Comparison of ENCODE assay signal across 22 cellular contexts in the genomic region with DNA sequence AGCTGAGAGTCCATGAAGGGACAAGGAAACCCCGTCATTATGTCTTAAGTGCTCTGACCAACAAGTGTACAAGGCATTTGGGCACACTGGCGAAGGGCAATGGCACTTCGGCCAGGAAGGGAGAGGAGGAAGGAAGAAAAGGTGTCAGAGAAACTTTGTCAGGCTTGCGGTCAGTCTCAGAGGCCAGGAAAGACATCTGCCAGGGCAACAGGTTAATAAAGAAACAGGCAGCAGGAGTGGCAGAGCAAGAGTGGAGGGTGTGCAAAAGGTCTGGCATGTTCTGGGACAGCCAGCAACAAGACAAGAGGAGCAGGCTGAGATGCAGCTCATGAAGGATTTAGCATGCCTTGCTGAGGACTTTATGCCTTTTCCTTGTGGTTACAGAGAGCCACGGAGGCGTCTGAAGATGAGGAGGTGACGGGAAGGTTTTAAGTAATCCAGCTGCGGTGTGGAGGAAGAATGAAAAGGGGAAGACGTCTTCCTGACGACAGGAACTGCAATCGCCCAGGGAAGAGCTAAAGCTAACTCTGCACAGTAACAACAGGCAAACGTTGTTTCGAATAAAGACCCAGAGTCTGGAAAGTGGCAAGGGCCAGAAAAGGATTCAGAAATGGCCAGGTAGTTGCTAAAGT. TPM values are rescaled to one million over a fixed set of nuclear protein-coding genes. Genes with fewer than 3 reads are reported as not detected.
A peak's percentile ranks its signal among the peaks of the same experiment; 100 is the strongest.
DNase-seq lines count a peak whose midpoint lies in the region; ATAC-seq and TF ChIP-seq lines count a peak whose summit lies in the region.
"Had no signal": no experiment of that assay in that cellular context is flagged by ENCODE, and none has a peak within 500 bp of the region (broad histone marks: within the 10 kb centered on the region; RNA-seq: fewer than 3 reads in every experiment).

No MANE protein-coding gene starts in this region.

- no peak for ATAC-seq in WTC11
- no peak for ATAC-seq in activated CD8-positive, alpha-beta memory T cell treated with anti-CD3 and anti-CD28 coated beads, Interleukin-2, amount 10 ng/mL, durations not matched to agents 7 days and 5 days
- ATAC-seq: CD8-positive, alpha-beta T cell had no signal

- POLR2A ChIA-PET in WTC11 (lab: Charles Lee) = no interaction called here

- H3K4me1 Mint-ChIP-seq in WTC11 (peaks cover 9% of the 10 kb centered on the region), immature natural killer cell (peaks cover 52 to 68% of the 10 kb centered on the region in 2 donors)
- peaks cover 21% of the 10 kb centered on the region for H3K4me1 Mint-ChIP-seq in activated CD8-positive, alpha-beta memory T cell treated with anti-CD3 and anti-CD28 coated beads, Interleukin-2, amount 10 ng/mL, durations not matched to agents 7 days and 5 days

- H3K9me3 ChIP-seq in GM23248 (ENCODE audit: low read depth) = no peaks in the 10 kb centered on the region

- H2AFZ ChIP-seq in GM23248 = no peak overlapping the region

- TF ChIP-seq CTCF in WTC11 (IDR thresholded peaks at IDR 0.05) = no peak

- H3K27ac ChIP-seq in GM23248 (peak overlapping the region; percentile 28), temporal lobe (ENCODE audit: low read depth, low read length) (peak overlapping the region; percentile 47)
- H3K27ac ChIP-seq: RWPE1 had no signal

- H3K9me3 Mint-ChIP-seq in WTC11 (no peaks in the 10 kb centered on the region), immature natural killer cell (no peaks in the 10 kb centered on the region)
- H3K9me3 Mint-ChIP-seq in activated CD8-positive, alpha-beta memory T cell treated with anti-CD3 and anti-CD28 coated beads, Interleukin-2, amount 10 ng/mL, durations not matched to agents 7 days and 5 days (ENCODE audit: low read depth) = no peaks in the 10 kb centered on the region
- H3K9me3 Mint-ChIP-seq: activated naive CD8-positive, alpha-beta T cell treated with anti-CD3 and anti-CD28 coated beads, Interleukin-2, amount 10 ng/mL, durations not matched to agents 7 days and 5 days; activated T-helper 1 cell treated with anti-CD3 and anti-CD28 coated beads, Interleukin-12 subunit alpha, Interleukin-12 subunit beta, Interleukin-2, Interleukin-4 antibody, amounts not matched to agents 30 ng/mL and 10 ng/mL and 1 ng/mL, durations not matched to agents 14 hours and 24 hours and 36 hours; CD8-positive, alpha-beta T cell had no signal

- H3K27me3 Mint-ChIP-seq in WTC11 (ENCODE audit: low read depth) (no peaks in the 10 kb centered on the region), immature natural killer cell (ENCODE audit: low read depth in 3 of 3) (peaks cover 2 to 9% (median 8%) of the 10 kb centered on the region in 3 donors)
- no peaks in the 10 kb centered on the region for H3K27me3 Mint-ChIP-seq in activated CD8-positive, alpha-beta memory T cell treated with anti-CD3 and anti-CD28 coated beads, Interleukin-2, amount 10 ng/mL, durations not matched to agents 7 days and 5 days
- H3K27me3 Mint-ChIP-seq: activated naive CD8-positive, alpha-beta T cell treated with anti-CD3 and anti-CD28 coated beads, Interleukin-2, amount 10 ng/mL, durations not matched to agents 7 days and 5 days had no signal

- H3K9me2 ChIP-seq in GM23248 (ENCODE audit: insufficient read depth) = no peaks in the 10 kb centered on the region

- H3F3A ChIP-seq in GM23248 (ENCODE audit: insufficient read depth) = peaks cover 44% of the 10 kb centered on the region

- in situ Hi-C loops in GM23248 (cut with MboI) = no loop called here

- DNase-seq in GM23248 = no peak
- no peak for DNase-seq in WTC11 (ENCODE audit: low spot score)
- no peak for DNase-seq in immature natural killer cell
- no peak for DNase-seq in activated CD8-positive, alpha-beta memory T cell treated with anti-CD3 and anti-CD28 coated beads, Interleukin-2, amount 50 U/mL, for 48 hours
- DNase-seq in NAMALWA (ENCODE audit: low spot score) = no peak
- no peak for DNase-seq in activated CD8-positive, alpha-beta memory T cell treated with anti-CD3 and anti-CD28 coated beads, Interleukin-2, amount 10 ng/mL, durations not matched to agents 7 days and 5 days
- DNase-seq: activated CD8-positive, alpha-beta memory T cell treated with anti-CD3 and anti-CD28 coated beads for 24 hours; activated naive CD8-positive, alpha-beta T cell treated with anti-CD3 and anti-CD28 coated beads, Interleukin-2, amount 10 ng/mL, durations not matched to agents 7 days and 5 days; CD8-positive, alpha-beta T cell; DMS79; foreskin melanocyte; H7; islet precursor cell; NCI-H1092; NCI-H2081; NCI-H510A; occipital lobe; stimulated activated CD8-positive, alpha-beta memory T cell treated with anti-CD3 and anti-CD28 coated beads, Interleukin-4, amount 100 ng/mL, for 48 hours had no signal

- peaks cover 86% of the 10 kb centered on the region for H3K4me1 ChIP-seq in GM23248 (ENCODE audit: insufficient read depth)

- H3K79me2 ChIP-seq in GM23248 (ENCODE audit: insufficient read depth) = peaks cover 95% of the 10 kb centered on the region

- 0 out of 2 replicates have a peak, but pooled peaks cover 4% of the 10 kb centered on the region for H4K20me1 ChIP-seq in GM23248 (ENCODE audit: insufficient read depth)

- peaks cover 52% of the 10 kb centered on the region for H3K36me3 ChIP-seq in GM23248 (ENCODE audit: low read depth)

- H3K36me3 Mint-ChIP-seq in WTC11 = peaks cover 9% of the 10 kb centered on the region; the same call in 1 of the 2 replicates
- peaks cover 11 to 34% (median 33%) of the 10 kb centered on the region in 3 donors for H3K36me3 Mint-ChIP-seq in immature natural killer cell
- peaks cover 12% of the 10 kb centered on the region for H3K36me3 Mint-ChIP-seq in activated CD8-positive, alpha-beta memory T cell treated with anti-CD3 and anti-CD28 coated beads, Interleukin-2, amount 10 ng/mL, durations not matched to agents 7 days and 5 days

- 51 to 55% methylated on average over 13 of the region's 13 CpGs for WGBS in GM23248 (ENCODE audit: low coverage in 1 of 2, low lambda C conversion rate in 2 of 2, missing lambda C conversion rate in 2 of 2), 2 experiments

- no peak overlapping the region for H3K4me3 ChIP-seq in GM23248
- H3K4me3 ChIP-seq: lung had no signal

- CTCF ChIA-PET in WTC11 (lab: Charles Lee) = interaction anchor here (1.8 kb wide), 1 partner anchor 13 kb away, joined by 6 read pairs; the partner anchor contains the start of gene APPL2
- CTCF ChIA-PET in activated CD8-positive, alpha-beta memory T cell treated with anti-CD3 and anti-CD28 coated beads, Interleukin-2, amount 10 ng/mL, durations not matched to agents 7 days and 5 days (lab: Charles Lee) = no interaction called here

- peak overlapping the region; percentile 9 for H3K4me2 ChIP-seq in GM23248 (ENCODE audit: unreplicated experiment)

- no peaks in the 10 kb centered on the region for H3K27me3 ChIP-seq in GM23248 (replicated peaks; ENCODE audit: insufficient read depth)

- H3K27ac Mint-ChIP-seq in WTC11 (peak overlapping the region; percentile 52; the same call in 1 of the 2 replicates), immature natural killer cell (peak overlapping the region in 4 of 6 donors; percentile 18 to 65 (median 42))
- no peak overlapping the region for H3K27ac Mint-ChIP-seq in activated CD8-positive, alpha-beta memory T cell treated with anti-CD3 and anti-CD28 coated beads, Interleukin-2, amount 10 ng/mL, durations not matched to agents 7 days and 5 days
- H3K27ac Mint-ChIP-seq: activated naive CD8-positive, alpha-beta T cell treated with anti-CD3 and anti-CD28 coated beads, Interleukin-2, amount 10 ng/mL, durations not matched to agents 7 days and 5 days; activated T-helper 1 cell treated with anti-CD3 and anti-CD28 coated beads, Interleukin-12 subunit alpha, Interleukin-12 subunit beta, Interleukin-2, Interleukin-4 antibody, amounts not matched to agents 30 ng/mL and 10 ng/mL and 1 ng/mL, durations not matched to agents 14 hours and 24 hours and 36 hours; CD8-positive, alpha-beta T cell had no signal

- H3K9ac ChIP-seq in GM23248 = peak overlapping the region; percentile 15; the same call in 1 of the 2 replicates

- no peak overlapping the region for H3K4me3 Mint-ChIP-seq in WTC11
- H3K4me3 Mint-ChIP-seq in immature natural killer cell = peak overlapping the region in 1 of 5 donors; percentile 45
- no peak overlapping the region for H3K4me3 Mint-ChIP-seq in activated CD8-positive, alpha-beta memory T cell treated with anti-CD3 and anti-CD28 coated beads, Interleukin-2, amount 10 ng/mL, durations not matched to agents 7 days and 5 days
- H3K4me3 Mint-ChIP-seq: activated naive CD8-positive, alpha-beta T cell treated with anti-CD3 and anti-CD28 coated beads, Interleukin-2, amount 10 ng/mL, durations not matched to agents 7 days and 5 days; activated T-helper 1 cell treated with anti-CD3 and anti-CD28 coated beads, Interleukin-12 subunit alpha, Interleukin-12 subunit beta, Interleukin-2, Interleukin-4 antibody, amounts not matched to agents 30 ng/mL and 10 ng/mL and 1 ng/mL, durations not matched to agents 14 hours and 24 hours and 36 hours; CD8-positive, alpha-beta T cell had no signal

TF ChIP-seq in WTC11, 78 proteins besides CTCF, POLR2A, EP300 and RAD21:
- no peak for TF ChIP-seq NR3C1 (CRISPR knock-in tag; conservative IDR thresholded peaks at IDR 0.05; ENCODE audit: low read depth)
- no peak for TF ChIP-seq ZSCAN18 (CRISPR knock-in tag; IDR thresholded peaks at IDR 0.05)
- no peak for TF ChIP-seq CREM (CRISPR knock-in tag; IDR thresholded peaks at IDR 0.05)
- TF ChIP-seq ELF4 (CRISPR knock-in tag; IDR thresholded peaks at IDR 0.05; ENCODE audit: low read depth) = no peak
- TF ChIP-seq FOXJ3 (CRISPR knock-in tag; IDR thresholded peaks at IDR 0.05; ENCODE audit: borderline replicate concordance) = no peak

RNA-seq across cellular contexts. Expression of gene APPL2, which starts 13.1 kb away (rescaled TPM):
- 76.8 and 83.0 TPM in 2 replicates for total RNA-seq in GM23248 (2014; rRNA removed; shearing (Covaris generic))
- 119 and 122 TPM in 2 replicates for polyA plus RNA-seq in GM23248 (2016; fragmentation: Nextera tagmentation; extraction: Ambion mirVana)
- total RNA-seq in WTC11 (2021) = 16.1 to 21.7 TPM (median 19.9 TPM) in 3 replicates
- 10 to 100 TPM in 2 of 3 donors, 1 to 10 TPM in 1; 9.5 to 14.1 (median 10.5) TPM for polyA plus RNA-seq in immature natural killer cell
- 39.3 TPM for total RNA-seq in temporal lobe
- 10 to 100 TPM; 22.6 to 25.5 TPM for total RNA-seq in activated CD8-positive, alpha-beta memory T cell treated with anti-CD3 and anti-CD28 coated beads, Interleukin-2, amount 10 ng/mL, durations not matched to agents 7 days and 5 days
